ENCODE assay signal across 5 cellular contexts in the genomic region with DNA sequence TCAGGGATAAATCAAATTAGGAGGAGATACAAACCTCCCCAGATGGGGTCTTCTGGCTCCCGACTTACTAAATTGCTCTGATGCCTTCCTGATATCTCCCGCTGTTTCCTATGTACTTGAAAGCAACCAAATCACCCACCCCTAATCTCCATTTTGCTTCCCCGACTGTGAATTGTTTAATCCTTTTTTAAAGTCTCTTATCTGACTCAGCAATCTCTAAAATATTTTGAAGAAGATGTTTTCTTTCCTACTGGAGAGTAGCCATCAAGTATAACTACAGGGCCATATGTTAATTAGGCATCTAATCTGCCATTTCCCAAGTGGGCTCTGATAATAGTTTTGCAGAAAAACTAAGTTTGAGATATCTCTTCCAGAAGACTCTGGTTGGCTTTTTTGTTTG.
"Had no signal": no experiment of that assay in that cellular context is flagged by ENCODE, and none has a peak within 500 bp of the region (broad histone marks: within the 10 kb centered on the region; RNA-seq: fewer than 3 reads in every experiment).

No MANE protein-coding gene starts in this region.

- ATAC-seq: HepG2 had no signal

- FAIRE-seq: HepG2 had no signal

- DNase-seq: IMR-90, KBM-7, KG1 had no signal

- H3K27ac ChIP-seq: HL-60 had no signal
